In genomic region chr22:47419239-47419638, GRCh38 we compare ENCODE assay signal across 22 cellular contexts.
A peak's percentile ranks its signal among the peaks of the same experiment; 100 is the strongest.
DNase-seq lines count a peak whose midpoint lies in the region; ATAC-seq and TF ChIP-seq lines count a peak whose summit lies in the region.
"Had no signal": no experiment of that assay in that cellular context is flagged by ENCODE, and none has a peak within 500 bp of the region (broad histone marks: within the 10 kb centered on the region; RNA-seq: fewer than 3 reads in every experiment).

No MANE protein-coding gene starts in this region.

- H3K36me3 ChIP-seq in DND-41 (ENCODE audit: insufficient read depth, low read length) (no peaks in the 10 kb centered on the region), liver (ENCODE audit: control insufficient read depth in 4 of 4, insufficient read depth in 3 of 4, low read depth in 1 of 4, low read length in 3 of 4) (no peaks in the 10 kb centered on the region)
- H3K36me3 ChIP-seq: BLaER1, HAP-1, SJCRH30 had no signal

- no peaks in the 10 kb centered on the region for H3K79me2 ChIP-seq in DND-41 (ENCODE audit: insufficient read depth, low read length)

- H3K4me1 ChIP-seq in DND-41 (ENCODE audit: insufficient read depth, low read length) (no peaks in the 10 kb centered on the region), liver (ENCODE audit: control insufficient read depth in 4 of 4, insufficient read depth in 4 of 4, low read length in 3 of 4) (no peaks in the 10 kb centered on the region)
- H3K4me1 ChIP-seq: BLaER1, Caco-2, HAP-1, SJCRH30 had no signal

- H3K4me3 ChIP-seq in DND-41 (ENCODE audit: low read depth in 1 of 2, low read length in 2 of 2) (no peak overlapping the region), liver (ENCODE audit: low read depth in 1 of 3, low read length in 3 of 3) (no peak overlapping the region)
- H3K4me3 ChIP-seq: BLaER1, GM23338, HAP-1, K562, SJCRH30 had no signal

- H3K27ac ChIP-seq in DND-41 (ENCODE audit: low read length): no peak overlapping the region
- no peak overlapping the region for H3K27ac ChIP-seq in liver (ENCODE audit: low read depth in 1 of 2, low read length in 2 of 2)
- H3K27ac ChIP-seq: BLaER1, SJCRH30 had no signal

- ATAC-seq in DND-41 (ENCODE audit: insufficient read depth, low read depth) (no peak; the same call in 2 of the 3 replicates), HG02852 (IDR thresholded peaks at IDR 0.05; ENCODE audit: unreplicated experiment) (no peak), HG03175 (IDR thresholded peaks at IDR 0.05; ENCODE audit: unreplicated experiment) (no peak)
- ATAC-seq: GM23338, K562, Panc1 had no signal

- WGBS in liver: 70% methylated on average over 4 of the region's 4 CpGs

- no peak overlapping the region for H3K9ac ChIP-seq in DND-41 (ENCODE audit: low read depth, low read length)
- no peak overlapping the region for H3K9ac ChIP-seq in liver (ENCODE audit: low read depth in 1 of 2, low read length in 2 of 2)
- H3K9ac ChIP-seq: BLaER1 had no signal

- no peak overlapping the region for H2AFZ ChIP-seq in DND-41 (ENCODE audit: low read depth, low read length)
- H2AFZ ChIP-seq: GM23338 had no signal

- no peak for TF ChIP-seq CTCF in DND-41 (IDR thresholded peaks at IDR 0.05; ENCODE audit: borderline replicate concordance, extremely low read depth, low read length, poor library complexity, severe bottlenecking)
- TF ChIP-seq CTCF in liver (IDR thresholded peaks at IDR 0.05; ENCODE audit: low read depth, low read length, missing input control): no peak

- H3K9me3 ChIP-seq in DND-41 (ENCODE audit: insufficient read depth, low read length, severe bottlenecking) (no peaks in the 10 kb centered on the region), liver (ENCODE audit: control insufficient read depth in 4 of 4, low read length in 3 of 4) (peaks cover 0 to 5% (median 0%) of the 10 kb centered on the region in 4 donors)
- H3K9me3 ChIP-seq: BLaER1, Caco-2, HAP-1, SJCRH30 had no signal

- TF ChIP-seq RAD21 in Ishikawa (IDR thresholded peaks at IDR 0.05; ENCODE audit: low read depth) (no peak), liver (IDR thresholded peaks at IDR 0.05) (no peak)

- DNase-seq in DND-41: peak; percentile 27
- peak; percentile 92 for DNase-seq in NCI-H748 (lab: John Stamatoyannopoulos, UW; ENCODE audit: unreplicated experiment)
- DNase-seq in stimulated activated CD4-positive, alpha-beta T cell treated with anti-CD3 and anti-CD28 coated beads, Interleukin-2, amount 100 ng/mL, for 24 hours: no peak
- no peak for DNase-seq in activated CD4-positive, CD25-positive, alpha-beta regulatory T cell (lab: John Stamatoyannopoulos, UW)
- DNase-seq: ACHN; CD4-positive, alpha-beta memory T cell; NCI-H1092; NCI-H1694; NCI-H2081; NCI-H446 treated with DMSO at 0.1 percent for 48 hours; NCI-H69; SJCRH30 had no signal

- no peak overlapping the region for H3K4me2 ChIP-seq in DND-41 (ENCODE audit: insufficient read depth, low read length)
- H3K4me2 ChIP-seq: BLaER1, GM23338 had no signal

- H4K20me1 ChIP-seq in DND-41 (ENCODE audit: insufficient read depth, low read length): no peaks in the 10 kb centered on the region
- H4K20me1 ChIP-seq: BLaER1 had no signal

- TF ChIP-seq EP300 in Ishikawa (IDR thresholded peaks at IDR 0.05; ENCODE audit: borderline replicate concordance): no peak

- H3K27me3 ChIP-seq in DND-41 (ENCODE audit: insufficient read depth, low read length, poor library complexity) (peaks cover 5% of the 10 kb centered on the region), liver (ENCODE audit: control insufficient read depth in 4 of 4, insufficient read depth in 4 of 4, low read length in 3 of 4) (peaks cover 0 to 4% (median 0%) of the 10 kb centered on the region in 4 donors)
- H3K27me3 ChIP-seq: BLaER1, SJCRH30 had no signal

TF ChIP-seq in Ishikawa, 13 proteins besides CTCF, POLR2A, EP300 and RAD21:
- TF ChIP-seq NFIC (IDR thresholded peaks at IDR 0.05) (no peak), REST (IDR thresholded peaks at IDR 0.05; ENCODE audit: low read depth) (peak; percentile 79), USF1 (IDR thresholded peaks at IDR 0.05) (no peak)

TF ChIP-seq in liver, 16 proteins besides CTCF, POLR2A, EP300 and RAD21:
- TF ChIP-seq REST (IDR thresholded peaks at IDR 0.05) (peak; percentile 81), YY1 (IDR thresholded peaks at IDR 0.05) (no peak), FOXA1 (IDR thresholded peaks at IDR 0.05) (no peak)
TF ChIP-seq in liver: peak in this region for 1.

Comparison
In these comparisons a context has a peak if more than half of its experiments do, and no peak if none do; other contexts are left out.
1. DNase-seq: peak in DND-41 (single experiment) and NCI-H748 (single experiment); none in stimulated activated CD4-positive, alpha-beta T cell treated with anti-CD3 and anti-CD28 coated beads, Interleukin-2, amount 100 ng/mL, for 24 hours (0 of 2) and activated CD4-positive, CD25-positive, alpha-beta regulatory T cell (0 of 4).